8 cellular contexts compared by ENCODE assay signal in genomic region chr9:128558431-128559310, GRCh38. TPM values are rescaled to one million over a fixed set of nuclear protein-coding genes. Genes with fewer than 3 reads are reported as not detected.
A peak's percentile ranks its signal among the peaks of the same experiment; 100 is the strongest.
DNase-seq lines count a peak whose midpoint lies in the region; ATAC-seq, FAIRE-seq and TF ChIP-seq lines count a peak whose summit lies in the region.

No MANE protein-coding gene starts in this region.

- H3K4me3 ChIP-seq in AG04450 (ENCODE audit: low read depth, low read length), result peak overlapping the region; percentile 44

- peak; percentile 56 for ATAC-seq in GM18870 (IDR thresholded peaks at IDR 0.05; ENCODE audit: unreplicated experiment)
- peak; percentile 69 for ATAC-seq in HG03565 (IDR thresholded peaks at IDR 0.05; ENCODE audit: unreplicated experiment)

- peak; percentile 74 for DNase-seq in AG04450 (ENCODE audit: low read depth, low spot score)
- DNase-seq in RCC 7860 (ENCODE audit: low spot score), result peak; percentile 89
- DNase-seq in activated naive CD8-positive, alpha-beta T cell treated with anti-CD3 and anti-CD28 coated beads, Interleukin-2, amount 50 U/mL, for 16 hours (ENCODE audit: low read depth, low spot score), result peak; percentile 25
- peak; percentile 70 to 96 (median 88) for DNase-seq in head of caudate nucleus
- DNase-seq in posterior cingulate gyrus, result peak; percentile 72 to 97 (median 86)
- no peak for DNase-seq in NK-92 (lab: John Stamatoyannopoulos, UW; ENCODE audit: unreplicated experiment)

- peak; percentile 86 for FAIRE-seq in RCC 7860 (lab: Jason Lieb, UNC)

- POLR2A ChIA-PET in AG04450 (lab: Yijun Ruan, JAX), result interaction anchor here (0.6 kb wide), 1 partner anchor 416 kb away, joined by 9 read pairs; no protein-coding TSS in a partner anchor

- TF ChIP-seq CTCF in AG04450 (IDR thresholded peaks at IDR 0.05; ENCODE audit: low read depth, low read length), result no peak

- intact Hi-C loops in head of caudate nucleus (cut with DNase I) (no loop called here), posterior cingulate gyrus (cut with DNase I) (loop anchor here (5.0 kb wide), 1 partner anchor 49 kb away; no protein-coding TSS in a partner anchor)

- CTCF ChIA-PET in AG04450 (lab: Charles Lee), result no interaction called here

- peak overlapping the region; percentile 78 for H3K27ac ChIP-seq in AG04450 (ENCODE audit: low read depth, low read length)

- no peaks in the 10 kb centered on the region for H3K27me3 ChIP-seq in AG04450 (ENCODE audit: control insufficient read depth, insufficient read depth, low read length)

- no peaks in the 10 kb centered on the region for H3K9me3 ChIP-seq in AG04450 (ENCODE audit: control insufficient read depth, insufficient read depth, low read length)

RNA-seq across cellular contexts. Expression of gene SPTAN1, which starts 6.3 kb away (rescaled TPM):
- 211 and 275 TPM in 2 replicates for polyA plus RNA-seq in AG04450 (2011; rRNA removed)
- 750 and 947 TPM in 2 replicates for polyA minus RNA-seq in AG04450 (2011; rRNA and poly(A)+ RNA removed)

RNA-seq across cellular contexts. Expression of gene GLE1, which starts 54.2 kb away (rescaled TPM):
- polyA plus RNA-seq in AG04450 (2011; rRNA removed), result 21.6 and 27.3 TPM in 2 replicates
- polyA minus RNA-seq in AG04450 (2011; rRNA and poly(A)+ RNA removed), result 26.6 and 27.5 TPM in 2 replicates
